1 cellular context compared by ENCODE assay signal in genomic region chr20:37276494-37277252, GRCh38.
TF ChIP-seq lines count a peak whose summit lies in the region.

No MANE protein-coding gene starts in this region.

TF ChIP-seq in GM12878, 131 proteins besides CTCF, POLR2A, EP300 and RAD21 (continued from another document):
- peak; percentile 87 for TF ChIP-seq USF1 (IDR thresholded peaks at IDR 0.05; ENCODE audit: borderline replicate concordance, extremely low read length, insufficient read depth, low read depth, low read length)
- 0 out of 4 replicates have a peak, but pooled peaks of 1 of the 2 experiments have one; percentile 35 for TF ChIP-seq ETV6 (conservative IDR thresholded peaks at IDR 0.05 in 1 of 2, IDR thresholded peaks at IDR 0.05 in 1 of 2; ENCODE audit: borderline replicate concordance in 1 of 2, low read depth in 1 of 2)
- no peak for TF ChIP-seq TBL1XR1 (IDR thresholded peaks at IDR 0.05; ENCODE audit: low read depth, low read length)
- peak; percentile 62 for TF ChIP-seq ZNF687 (IDR thresholded peaks at IDR 0.05)
- no peak for TF ChIP-seq ZNF24 (IDR thresholded peaks at IDR 0.05)
- no peak for TF ChIP-seq BCLAF1 (IDR thresholded peaks at IDR 0.05)
- no peak for TF ChIP-seq GABPA (IDR thresholded peaks at IDR 0.05; ENCODE audit: low read depth)
- peak; percentile 96 to 97 for TF ChIP-seq BHLHE40 (IDR thresholded peaks at IDR 0.05; ENCODE audit: borderline replicate concordance in 1 of 2, low read depth in 2 of 2, low read length in 1 of 2)
- peak; percentile 49; the same call in 1 of the 2 replicates for TF ChIP-seq EED (IDR thresholded peaks at IDR 0.05; ENCODE audit: low read depth)
- TF ChIP-seq IKZF2 (IDR thresholded peaks at IDR 0.05), result peak; percentile 39 to 40; a peak in 1 of 4 replicates
- peak; percentile 37; the same call in 1 of the 2 replicates for TF ChIP-seq SMC3 (IDR thresholded peaks at IDR 0.05; ENCODE audit: borderline replicate concordance, low read length)
- TF ChIP-seq SPI1 (IDR thresholded peaks at IDR 0.05; ENCODE audit: borderline replicate concordance, insufficient read depth, low read depth, low read length), result peak; percentile 83
- TF ChIP-seq ZBTB4 (CRISPR knock-in tag; IDR thresholded peaks at IDR 0.05), result no peak
- TF ChIP-seq HDGF (IDR thresholded peaks at IDR 0.05), result peak; percentile 48; the same call in 1 of the 2 replicates
- peak; percentile 73; the same call in 1 of the 2 replicates for TF ChIP-seq TCF12 (IDR thresholded peaks at IDR 0.05; ENCODE audit: low read depth, low read length)
- TF ChIP-seq RAD51 (IDR thresholded peaks at IDR 0.05), result peak; percentile 84
- TF ChIP-seq KLF5 (IDR thresholded peaks at IDR 0.05; ENCODE audit: partially characterized antibody), result no peak
- no peak for TF ChIP-seq POU2F2 (IDR thresholded peaks at IDR 0.05; ENCODE audit: borderline replicate concordance, low read depth, low read length)
- TF ChIP-seq NR2F1 (conservative IDR thresholded peaks at IDR 0.05), result peak; percentile 79
- no peak for TF ChIP-seq PBX3 (IDR thresholded peaks at IDR 0.05; ENCODE audit: insufficient replicate concordance, low read depth, low read length)
- TF ChIP-seq PAX5 (IDR thresholded peaks at IDR 0.05; ENCODE audit: borderline replicate concordance, low read depth, low read length), result 0 out of 2 replicates have a peak, but pooled peaks have one; percentile 15
- no peak for TF ChIP-seq HSF1 (IDR thresholded peaks at IDR 0.05; ENCODE audit: low read depth, low read length)
- TF ChIP-seq RUNX3 (IDR thresholded peaks at IDR 0.05; ENCODE audit: low read length), result 0 out of 2 replicates have a peak, but pooled peaks have one; percentile 20
- no peak for TF ChIP-seq YBX1 (IDR thresholded peaks at IDR 0.05)
- TF ChIP-seq PKNOX1 (IDR thresholded peaks at IDR 0.05), result no peak
- peak; percentile 55 for TF ChIP-seq SKIL (IDR thresholded peaks at IDR 0.05; ENCODE audit: low read depth, poor library complexity, severe bottlenecking)
- 0 out of 2 replicates have a peak, but pooled peaks have one; percentile 19 for TF ChIP-seq SMARCA5 (IDR thresholded peaks at IDR 0.05)
- TF ChIP-seq MAX (IDR thresholded peaks at IDR 0.05; ENCODE audit: low read depth, low read length), result peak; percentile 43; the same call in 1 of the 2 replicates
- 0 out of 2 replicates have a peak, but pooled peaks have one; percentile 11 for TF ChIP-seq MXI1 (IDR thresholded peaks at IDR 0.05; ENCODE audit: low read depth, low read length)
- peak; percentile 52; the same call in 1 of the 2 replicates for TF ChIP-seq IKZF1 (conservative IDR thresholded peaks at IDR 0.05)
- TF ChIP-seq USF2 (IDR thresholded peaks at IDR 0.05; ENCODE audit: borderline replicate concordance, low read depth, low read length), result peak; percentile 62
- no peak for TF ChIP-seq CEBPB (IDR thresholded peaks at IDR 0.05; ENCODE audit: borderline replicate concordance in 1 of 2, low read depth in 2 of 2, low read length in 2 of 2)
- TF ChIP-seq CREM (IDR thresholded peaks at IDR 0.05; ENCODE audit: low read depth), result peak; percentile 38; the same call in 1 of the 2 replicates
- TF ChIP-seq MEF2A (IDR thresholded peaks at IDR 0.05; ENCODE audit: insufficient read depth, low read depth, low read length), result no peak
- peak; percentile 53; the same call in 1 of the 2 replicates for TF ChIP-seq DPF2 (IDR thresholded peaks at IDR 0.05)
- TF ChIP-seq HDAC2 (IDR thresholded peaks at IDR 0.05), result no peak
TF ChIP-seq in GM12878: peak in this region for 24.
